Comparison of ENCODE assay signal across 20 cellular contexts in the genomic region with DNA sequence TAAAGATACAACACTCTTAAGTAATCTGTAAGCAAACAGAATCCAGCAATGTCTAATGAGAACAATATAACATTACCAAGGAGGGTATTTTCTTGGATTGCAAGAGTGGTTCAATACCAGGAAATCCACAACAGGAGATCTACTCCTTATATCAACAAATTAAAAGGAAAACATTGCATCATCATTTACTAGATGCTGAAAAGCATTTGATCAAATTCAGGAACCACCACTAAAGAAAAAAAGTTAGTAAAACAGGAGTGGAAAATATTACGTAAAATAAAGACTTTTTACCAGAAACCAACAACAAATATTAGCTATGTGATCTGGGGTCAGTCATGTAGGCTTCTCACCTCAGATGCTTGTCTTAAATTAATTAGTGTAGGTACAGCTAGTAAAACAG.
DNase-seq lines count a peak whose midpoint lies in the region; ATAC-seq and TF ChIP-seq lines count a peak whose summit lies in the region.
"Had no signal": no experiment of that assay in that cellular context is flagged by ENCODE, and none has a peak within 500 bp of the region (broad histone marks: within the 10 kb centered on the region; RNA-seq: fewer than 3 reads in every experiment).

No MANE protein-coding gene starts in this region.

- POLR2A ChIA-PET in MCF 10A (lab: Yijun Ruan, JAX): interaction anchor here (1.0 kb wide), 1 partner anchor 196 kb away, joined by 4 read pairs; no protein-coding TSS in a partner anchor

- H3K27ac ChIP-seq in mammary epithelial cell (ENCODE audit: insufficient read depth, low read depth, low read length) (no peak overlapping the region), liver (ENCODE audit: low read depth in 1 of 2, low read length in 2 of 2) (no peak overlapping the region)

- peaks cover 31% of the 10 kb centered on the region for H3K4me1 Mint-ChIP-seq in MCF 10A (ENCODE audit: insufficient read depth, unreplicated experiment)

- peak in 1 of 2 donors; percentile 11 for TF ChIP-seq RAD21 in liver (IDR thresholded peaks at IDR 0.05)

- no peak overlapping the region for H3K4me2 ChIP-seq in mammary epithelial cell (ENCODE audit: insufficient read depth, low read depth, low read length)
- H3K4me2 ChIP-seq: GM23338 had no signal

- H3K36me3 ChIP-seq in mammary epithelial cell (ENCODE audit: insufficient read depth, low read length): no peaks in the 10 kb centered on the region
- H3K36me3 ChIP-seq in liver (ENCODE audit: control insufficient read depth in 4 of 4, insufficient read depth in 3 of 4, low read depth in 1 of 4, low read length in 3 of 4): no peaks in the 10 kb centered on the region

- DNase-seq in MCF 10A (ENCODE audit: unreplicated experiment) (peak; percentile 22), mammary epithelial cell (no peak), dermis microvascular lymphatic vessel endothelial cell (ENCODE audit: low read depth in 2 of 2) (peak; percentile 9 to 76), T-helper 2 cell (no peak)
- DNase-seq: 8988T; CD8-positive, alpha-beta T cell; DND-41; Karpas-422; MM.1S; NCI-H1105; NCI-H1694; NCI-H2107; NCI-H526 treated with DMSO at 0.1 percent for 48 hours; SHP77 treated with DMSO at 0.1 percent for 48 hours had no signal

- no peak overlapping the region for H2AFZ ChIP-seq in mammary epithelial cell (ENCODE audit: low read depth, low read length)
- H2AFZ ChIP-seq: GM23338 had no signal

- no peaks in the 10 kb centered on the region for H3K27me3 Mint-ChIP-seq in MCF 10A (ENCODE audit: insufficient read depth, unreplicated experiment)

- no peak overlapping the region for H3K4me3 ChIP-seq in mammary epithelial cell (replicated peaks in 1 of 3; ENCODE audit: insufficient read depth in 1 of 3, low read depth in 2 of 3, low read length in 3 of 3)
- H3K4me3 ChIP-seq in liver (ENCODE audit: low read depth in 1 of 3, low read length in 3 of 3): no peak overlapping the region
- H3K4me3 ChIP-seq: GM23338 had no signal

- H3K9me3 ChIP-seq in mammary epithelial cell (replicated peaks; ENCODE audit: insufficient read depth, low read length) (no peaks in the 10 kb centered on the region), liver (ENCODE audit: control insufficient read depth in 4 of 4, low read length in 3 of 4) (no peaks in the 10 kb centered on the region)

- H3K27ac Mint-ChIP-seq in MCF 10A (ENCODE audit: low read depth, unreplicated experiment): no peak overlapping the region
- H3K27ac Mint-ChIP-seq: CD8-positive, alpha-beta T cell; GM23338 had no signal

- H3K4me1 ChIP-seq in mammary epithelial cell (ENCODE audit: insufficient read depth, low read length) (peaks cover 6% of the 10 kb centered on the region), liver (ENCODE audit: control insufficient read depth in 4 of 4, insufficient read depth in 4 of 4, low read length in 3 of 4) (no peaks in the 10 kb centered on the region)

- BruUV-seq in MCF 10A (replicated peaks; lab: Mats Ljungman, UMichigan): no TSS peak
- BruUV-seq in mammary epithelial cell (replicated peaks; lab: Mats Ljungman, UMichigan): no TSS peak

- H3K9me3 Mint-ChIP-seq in MCF 10A (ENCODE audit: unreplicated experiment): no peaks in the 10 kb centered on the region
- H3K9me3 Mint-ChIP-seq: CD8-positive, alpha-beta T cell; GM23338 had no signal

- CTCF ChIA-PET in MCF 10A (lab: Yijun Ruan, JAX): no interaction called here
- CTCF ChIA-PET in mammary epithelial cell (lab: Charles Lee; ENCODE audit: low non-redundant PET): no interaction called here

- no peak overlapping the region for H3K4me3 Mint-ChIP-seq in MCF 10A (ENCODE audit: unreplicated experiment)
- H3K4me3 Mint-ChIP-seq: CD8-positive, alpha-beta T cell; GM23338 had no signal

- intact Hi-C loops in MCF 10A (cut with micrococcal nuclease) (no loop called here), mammary epithelial cell (cut with micrococcal nuclease) (no loop called here)

- H3K36me3 Mint-ChIP-seq in MCF 10A (ENCODE audit: insufficient read depth, unreplicated experiment): peaks cover 6% of the 10 kb centered on the region

- 100% methylated on average over 1 of the region's 1 CpG for WGBS in mammary epithelial cell (ENCODE audit: low coverage, missing lambda C conversion rate)
- WGBS in liver: 75% methylated on average over 1 of the region's 1 CpG

- H3K9ac ChIP-seq in mammary epithelial cell (ENCODE audit: insufficient read depth, low read length) (no peak overlapping the region), liver (ENCODE audit: low read depth in 1 of 2, low read length in 2 of 2) (no peak overlapping the region)

- H4K20me1 ChIP-seq in mammary epithelial cell (ENCODE audit: insufficient read depth, low read length): no peaks in the 10 kb centered on the region

- no peaks in the 10 kb centered on the region for H3K79me2 ChIP-seq in mammary epithelial cell (ENCODE audit: insufficient read depth, low read length)

- H3K27me3 ChIP-seq in mammary epithelial cell (ENCODE audit: insufficient read depth, low read length): no peaks in the 10 kb centered on the region
- no peaks in the 10 kb centered on the region for H3K27me3 ChIP-seq in liver (ENCODE audit: control insufficient read depth in 4 of 4, insufficient read depth in 4 of 4, low read length in 3 of 4)

- TF ChIP-seq CTCF in MCF 10A (IDR thresholded peaks at IDR 0.05; ENCODE audit: unreplicated experiment) (no peak), mammary epithelial cell (conservative IDR thresholded peaks at IDR 0.05 in 1 of 2, IDR thresholded peaks at IDR 0.05 in 1 of 2; ENCODE audit: extremely low read depth in 1 of 2, insufficient read depth in 1 of 2, low read depth in 1 of 2, low read length in 2 of 2) (no peak), liver (IDR thresholded peaks at IDR 0.05; ENCODE audit: low read depth, low read length, missing input control) (no peak)

- ATAC-seq in GM18511 (IDR thresholded peaks at IDR 0.05; ENCODE audit: unreplicated experiment) (no peak), HG03135 (IDR thresholded peaks at IDR 0.05; ENCODE audit: unreplicated experiment) (no peak), GM18858 (IDR thresholded peaks at IDR 0.05; ENCODE audit: unreplicated experiment) (no peak)
- ATAC-seq: CD8-positive, alpha-beta T cell; GM23338; SK-N-SH treated with all-trans-retinoic acid at 6 μM for 48 hours had no signal

- dilution Hi-C loops in mammary epithelial cell (cut with HindIII; ENCODE audit: low sequenced_read_pairs): no loop called here

- in situ Hi-C loops in mammary epithelial cell (cut with MboI; ENCODE audit: low sequenced_read_pairs in 2 of 2): no loop called here

TF ChIP-seq in liver, 16 proteins besides CTCF, POLR2A, EP300 and RAD21:
- TF ChIP-seq HNF4A (conservative IDR thresholded peaks at IDR 0.05) (peak; percentile 22 to 26), GABPA (IDR thresholded peaks at IDR 0.05 in 1 of 2, conservative IDR thresholded peaks at IDR 0.05 in 1 of 2) (no peak), HNF4G (IDR thresholded peaks at IDR 0.05) (no peak), JUND (IDR thresholded peaks at IDR 0.05) (peak in 1 of 2 donors; percentile 70), RXRA (IDR thresholded peaks at IDR 0.05) (peak; percentile 36 to 43), FOXA2 (IDR thresholded peaks at IDR 0.05) (no peak), YY1 (IDR thresholded peaks at IDR 0.05) (no peak), EGR1 (IDR thresholded peaks at IDR 0.05; ENCODE audit: low read depth in 2 of 2) (peak in 1 of 2 donors; percentile 59), SP1 (IDR thresholded peaks at IDR 0.05) (peak; percentile 9)
- TF ChIP-seq, protein P1, sequence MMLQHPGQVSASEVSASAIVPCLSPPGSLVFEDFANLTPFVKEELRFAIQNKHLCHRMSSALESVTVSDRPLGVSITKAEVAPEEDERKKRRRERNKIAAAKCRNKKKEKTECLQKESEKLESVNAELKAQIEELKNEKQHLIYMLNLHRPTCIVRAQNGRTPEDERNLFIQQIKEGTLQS (IDR thresholded peaks at IDR 0.05): peak; percentile 75

Comparison
In these comparisons a context has a peak if more than half of its experiments do, and no peak if none do; other contexts are left out.
1. DNase-seq: peak in MCF 10A (single experiment) and dermis microvascular lymphatic vessel endothelial cell (2 of 2); none in mammary epithelial cell (single experiment) and T-helper 2 cell (0 of 5).